Comparison of ENCODE assay signal across 11 cellular contexts in the genomic region with DNA sequence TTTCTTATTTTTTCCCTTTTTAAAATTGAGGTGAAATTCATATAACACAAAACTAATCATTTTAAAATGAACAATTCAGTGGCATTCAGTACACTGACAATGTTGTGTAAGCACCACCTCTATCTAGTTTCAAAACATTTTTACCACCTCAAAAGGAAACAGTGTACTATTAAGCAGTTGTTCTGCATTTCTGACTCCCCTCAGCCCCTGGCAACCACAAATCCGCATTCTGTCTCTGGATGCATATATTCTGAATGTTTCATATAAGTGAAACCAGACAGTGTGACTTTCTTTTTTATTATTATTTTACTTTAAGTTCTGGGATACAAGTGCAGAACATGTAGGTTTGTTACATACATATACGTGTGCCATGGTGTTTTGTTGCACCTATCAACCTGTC. TPM values are rescaled to one million over a fixed set of nuclear protein-coding genes. Genes with fewer than 3 reads are reported as not detected.
DNase-seq lines count a peak whose midpoint lies in the region; ATAC-seq and TF ChIP-seq lines count a peak whose summit lies in the region.
"Had no signal": no experiment of that assay in that cellular context is flagged by ENCODE, and none has a peak within 500 bp of the region (broad histone marks: within the 10 kb centered on the region; RNA-seq: fewer than 3 reads in every experiment).

No MANE protein-coding gene starts in this region.

- no peak overlapping the region for H3K9ac ChIP-seq in Loucy (ENCODE audit: low read depth, low read length, poor library complexity, severe bottlenecking)

- no peaks in the 10 kb centered on the region for H3K9me2 ChIP-seq in Loucy (replicated peaks; ENCODE audit: low read depth, low read length)

- peak; percentile 38 for ATAC-seq in GM21825 (IDR thresholded peaks at IDR 0.05; ENCODE audit: unreplicated experiment)
- ATAC-seq in natural killer cell treated with Interleukin-12 subunit alpha and Interleukin-12 subunit beta and Interleukin-15 and Interleukin-18, amount 100 ng/mL, for 72 hours: peak; percentile 83

- peaks cover 24% of the 10 kb centered on the region for H3K4me1 ChIP-seq in Loucy (ENCODE audit: insufficient read depth, low read length, poor library complexity, severe bottlenecking)
- peaks cover 11% of the 10 kb centered on the region for H3K4me1 ChIP-seq in effector memory CD4-positive, alpha-beta T cell (ENCODE audit: control insufficient read depth, insufficient read depth, low read length, poor library complexity, severe bottlenecking)

- no peak for TF ChIP-seq CTCF in Loucy (conservative IDR thresholded peaks at IDR 0.05; ENCODE audit: low read length)

- DNase-seq in activated CD4-positive, alpha-beta T cell treated with anti-CD3 and anti-CD28 coated beads for 48 hours: peak; percentile 45
- DNase-seq in activated CD4-positive, alpha-beta T cell treated with anti-CD3 and anti-CD28 coated beads for 4 hours: no peak
- peak; percentile 73 for DNase-seq in natural killer cell treated with Interleukin-12 subunit alpha and Interleukin-12 subunit beta and Interleukin-15 and Interleukin-18, amount 100 ng/mL, for 72 hours (ENCODE audit: low spot score)
- DNase-seq in DMS79 (lab: John Stamatoyannopoulos, UW) (no peak), DMS114 treated with DMSO at 0.1 percent for 48 hours (lab: John Stamatoyannopoulos, UW; ENCODE audit: unreplicated experiment) (no peak)
- no peak for DNase-seq in effector memory CD4-positive, alpha-beta T cell
- DNase-seq: NCI-H1694 treated with DMSO at 0.1 percent for 48 hours had no signal

- H3K36me3 ChIP-seq in Loucy (ENCODE audit: insufficient read depth, low read length): no peaks in the 10 kb centered on the region
- H3K36me3 ChIP-seq in effector memory CD4-positive, alpha-beta T cell (ENCODE audit: control insufficient read depth, insufficient read depth, low read length): no peaks in the 10 kb centered on the region
- H3K36me3 ChIP-seq: vagina had no signal

- H3K27me3 ChIP-seq in Loucy (ENCODE audit: insufficient read depth, low read length, poor library complexity, severe bottlenecking): no peaks in the 10 kb centered on the region
- no peaks in the 10 kb centered on the region for H3K27me3 ChIP-seq in effector memory CD4-positive, alpha-beta T cell (replicated peaks; ENCODE audit: control insufficient read depth, insufficient read depth, low read length, poor library complexity, severe bottlenecking)
- H3K27me3 ChIP-seq: vagina had no signal

- peak overlapping the region; percentile 88 to 98 for H3K27ac Mint-ChIP-seq in natural killer cell treated with Interleukin-12 subunit alpha and Interleukin-12 subunit beta and Interleukin-15 and Interleukin-18, amount 100 ng/mL, for 72 hours

- no peaks in the 10 kb centered on the region for H3K27me3 Mint-ChIP-seq in natural killer cell treated with Interleukin-12 subunit alpha and Interleukin-12 subunit beta and Interleukin-15 and Interleukin-18, amount 100 ng/mL, for 72 hours

- H3K9me3 ChIP-seq in Loucy (ENCODE audit: insufficient read depth, low read depth, low read length): no peaks in the 10 kb centered on the region
- H3K9me3 ChIP-seq in effector memory CD4-positive, alpha-beta T cell (ENCODE audit: control insufficient read depth, low read length): no peaks in the 10 kb centered on the region
- H3K9me3 ChIP-seq: vagina had no signal

- H4K20me1 ChIP-seq in Loucy (ENCODE audit: insufficient read depth, low read length, poor library complexity, severe bottlenecking): no peaks in the 10 kb centered on the region

- H3K4me3 Mint-ChIP-seq in natural killer cell treated with Interleukin-12 subunit alpha and Interleukin-12 subunit beta and Interleukin-15 and Interleukin-18, amount 100 ng/mL, for 72 hours: peak overlapping the region; percentile 91

- peaks cover 9% of the 10 kb centered on the region for H3K9me3 Mint-ChIP-seq in natural killer cell treated with Interleukin-12 subunit alpha and Interleukin-12 subunit beta and Interleukin-15 and Interleukin-18, amount 100 ng/mL, for 72 hours

- no peaks in the 10 kb centered on the region for H3F3A ChIP-seq in Loucy (ENCODE audit: low read depth)

- peak overlapping the region; percentile 69 for H3K4me3 ChIP-seq in Loucy (ENCODE audit: low read length, poor library complexity, severe bottlenecking)
- no peak overlapping the region for H3K4me3 ChIP-seq in effector memory CD4-positive, alpha-beta T cell (ENCODE audit: insufficient read depth, low read depth, low read length, poor library complexity, severe bottlenecking)
- H3K4me3 ChIP-seq: vagina had no signal

- H3K36me3 Mint-ChIP-seq in natural killer cell treated with Interleukin-12 subunit alpha and Interleukin-12 subunit beta and Interleukin-15 and Interleukin-18, amount 100 ng/mL, for 72 hours: peaks cover 68% of the 10 kb centered on the region

- no peaks in the 10 kb centered on the region for H3K79me2 ChIP-seq in Loucy (ENCODE audit: insufficient read depth, low read length)

- peak overlapping the region; percentile 56 for H3K4me2 ChIP-seq in Loucy (ENCODE audit: low read depth, low read length, poor library complexity, severe bottlenecking)

- no peak overlapping the region for H2AFZ ChIP-seq in Loucy (ENCODE audit: low read length)

- peaks cover 65 to 78% of the 10 kb centered on the region in 2 donors for H3K4me1 Mint-ChIP-seq in natural killer cell treated with Interleukin-12 subunit alpha and Interleukin-12 subunit beta and Interleukin-15 and Interleukin-18, amount 100 ng/mL, for 72 hours (ENCODE audit: low read depth in 2 of 2)

- no peak overlapping the region for H3K27ac ChIP-seq in effector memory CD4-positive, alpha-beta T cell (ENCODE audit: insufficient read depth, low read length, poor library complexity, severe bottlenecking)
- H3K27ac ChIP-seq: vagina, VCaP had no signal

RNA-seq across cellular contexts. Expression of a gene that starts 19.2 kb away (rescaled TPM):
- 100 to 1,000 TPM; 346 to 459 TPM for total RNA-seq in natural killer cell treated with Interleukin-12 subunit alpha and Interleukin-12 subunit beta and Interleukin-15 and Interleukin-18, amount 100 ng/mL, for 72 hours

Comparison
In these comparisons a context has a peak if more than half of its experiments do, and no peak if none do; other contexts are left out.
1. DNase-seq: peak in activated CD4-positive, alpha-beta T cell treated with anti-CD3 and anti-CD28 coated beads for 48 hours (single experiment) and natural killer cell treated with Interleukin-12 subunit alpha and Interleukin-12 subunit beta and Interleukin-15 and Interleukin-18, amount 100 ng/mL, for 72 hours (single experiment); none in activated CD4-positive, alpha-beta T cell treated with anti-CD3 and anti-CD28 coated beads for 4 hours (0 of 2), DMS79 (single experiment), effector memory CD4-positive, alpha-beta T cell (0 of 3) and DMS114 treated with DMSO at 0.1 percent for 48 hours (single experiment).